ENCODE assay signal across 9 cellular contexts in the genomic region with DNA sequence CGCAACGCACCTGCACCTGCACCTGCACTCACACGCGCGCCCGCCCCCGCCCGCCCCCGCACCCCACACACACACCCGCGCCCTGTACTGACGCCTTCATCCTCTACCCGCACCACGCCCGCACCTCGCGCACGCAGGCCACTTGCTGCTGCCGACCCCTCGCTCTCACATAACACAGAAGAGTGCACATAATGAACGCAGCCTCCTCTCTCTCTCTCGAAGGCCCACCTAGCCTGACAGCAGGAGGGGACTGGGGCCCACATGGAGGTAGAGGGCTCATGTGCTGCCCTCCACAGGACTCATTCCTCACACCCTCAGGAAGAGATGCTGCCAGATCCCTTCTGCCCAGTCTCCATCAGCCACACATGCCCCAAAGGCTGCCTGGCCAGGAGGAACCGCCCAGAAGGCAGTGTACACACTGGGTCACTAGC. TPM values are rescaled to one million over a fixed set of nuclear protein-coding genes. Genes with fewer than 3 reads are reported as not detected.
DNase-seq lines count a peak whose midpoint lies in the region; ATAC-seq, FAIRE-seq and TF ChIP-seq lines count a peak whose summit lies in the region.
"Had no signal": no experiment of that assay in that cellular context is flagged by ENCODE, and none has a peak within 500 bp of the region (broad histone marks: within the 10 kb centered on the region; RNA-seq: fewer than 3 reads in every experiment).

No MANE protein-coding gene starts in this region.

- CTCF ChIA-PET in CD4-positive, alpha-beta T cell (lab: Charles Lee), result no interaction called here
- CTCF ChIA-PET in HepG2 (lab: Yijun Ruan, JAX; ENCODE audit: low intra/inter-chr PET ratio, low total read pairs), result no interaction called here

- H3K9me3 ChIP-seq in CD4-positive, alpha-beta T cell (ENCODE audit: control insufficient read depth, low read length), result no peaks in the 10 kb centered on the region
- H3K9me3 ChIP-seq in HUES64 (ENCODE audit: insufficient read depth, low read depth, low read length) (no peaks in the 10 kb centered on the region), HepG2 (ENCODE audit: low read length) (no peaks in the 10 kb centered on the region), ovary (no peaks in the 10 kb centered on the region)

- H3K4me3 ChIP-seq in HUES64 (ENCODE audit: low read length), result peak overlapping the region; percentile 26
- H3K4me3 ChIP-seq in HepG2 (replicated peaks in 1 of 3; ENCODE audit: insufficient read depth in 1 of 3, low read depth in 2 of 3, low read length in 3 of 3), result no peak overlapping the region
- H3K4me3 ChIP-seq in ovary, result no peak overlapping the region

- no peak for TF ChIP-seq RAD21 in HepG2 (CRISPR knock-in tag; IDR thresholded peaks at IDR 0.05)

- in situ Hi-C loops in HepG2 (cut with HindIII; ENCODE audit: extremely low pct_ligation_motif_present, low pct_unique_long_range_greater_than_20kb), result no loop called here

- H3K4me1 ChIP-seq in HUES64 (ENCODE audit: insufficient read depth, low read length) (no peaks in the 10 kb centered on the region), HepG2 (ENCODE audit: insufficient read depth, low read length) (0 out of 2 replicates have a peak, but pooled peaks cover 4% of the 10 kb centered on the region), ovary (ENCODE audit: insufficient read depth) (no peaks in the 10 kb centered on the region)

- H3K9me3 Mint-ChIP-seq in CD4-positive, alpha-beta T cell, result no peaks in the 10 kb centered on the region
- H3K9me3 Mint-ChIP-seq in activated T-cell treated with anti-CD3 and anti-CD28 coated beads, Interleukin-2, amount 50 U/mL, for 72 hours, result peaks cover 3 to 4% of the 10 kb centered on the region in 2 donors

- DNase-seq in CD4-positive, alpha-beta T cell, result no peak
- no peak for DNase-seq in activated T-cell treated with anti-CD3 and anti-CD28 coated beads, Interleukin-2, amount 50 U/mL, for 72 hours
- DNase-seq in HepG2 (ENCODE audit: low spot score), result no peak
- DNase-seq in SHP77 (lab: John Stamatoyannopoulos, UW), result no peak
- no peak for DNase-seq in ovary

- peaks cover 4% of the 10 kb centered on the region for H3K4me1 Mint-ChIP-seq in CD4-positive, alpha-beta T cell (ENCODE audit: low read depth)
- peaks cover 11% of the 10 kb centered on the region for H3K4me1 Mint-ChIP-seq in activated T-cell treated with anti-CD3 and anti-CD28 coated beads, Interleukin-2, amount 50 U/mL, for 72 hours (ENCODE audit: low read depth)

- H3K4me2 ChIP-seq in HepG2 (ENCODE audit: low read depth, low read length), result no peak overlapping the region

- H3K27me3 ChIP-seq in CD4-positive, alpha-beta T cell (ENCODE audit: control insufficient read depth, insufficient read depth, low read length), result peaks cover 28% of the 10 kb centered on the region
- H3K27me3 ChIP-seq in HUES64 (ENCODE audit: insufficient read depth, low read length), result peaks cover 74% of the 10 kb centered on the region
- H3K27me3 ChIP-seq in HepG2 (ENCODE audit: control insufficient read depth in 1 of 2, insufficient read depth in 2 of 2, low read length in 2 of 2), result peaks cover 9 to 55% of the 10 kb centered on the region in 2 experiments
- no peaks in the 10 kb centered on the region for H3K27me3 ChIP-seq in ovary

- H3K79me2 ChIP-seq in HepG2 (ENCODE audit: insufficient read depth, low read length), result no peaks in the 10 kb centered on the region

- peaks cover 45% of the 10 kb centered on the region for H3K27me3 Mint-ChIP-seq in CD4-positive, alpha-beta T cell
- H3K27me3 Mint-ChIP-seq in activated T-cell treated with anti-CD3 and anti-CD28 coated beads, Interleukin-2, amount 50 U/mL, for 72 hours (ENCODE audit: low read depth), result peaks cover 40% of the 10 kb centered on the region

- ATAC-seq in CD4-positive, alpha-beta T cell (ENCODE audit: poor library complexity), result no peak
- peak in 1 of 2 donors; percentile 15 for ATAC-seq in activated T-cell treated with anti-CD3 and anti-CD28 coated beads, Interleukin-2, amount 50 U/mL, for 72 hours (replicated peaks in 1 of 2)
- ATAC-seq in HepG2 (peak; percentile 20; the same call in 1 of the 3 replicates), GM18873 (IDR thresholded peaks at IDR 0.05; ENCODE audit: low FRiP score, unreplicated experiment) (no peak), GM18907 (IDR thresholded peaks at IDR 0.05; ENCODE audit: unreplicated experiment) (no peak)

- no peak overlapping the region for H2AFZ ChIP-seq in HepG2 (ENCODE audit: low read length)

- H3K4me3 Mint-ChIP-seq in CD4-positive, alpha-beta T cell, result peak overlapping the region; percentile 77
- H3K4me3 Mint-ChIP-seq in activated T-cell treated with anti-CD3 and anti-CD28 coated beads, Interleukin-2, amount 50 U/mL, for 72 hours, result peak overlapping the region; percentile 67 to 90

- H3K27ac ChIP-seq in CD4-positive, alpha-beta T cell (ENCODE audit: low read depth, low read length), result no peak overlapping the region
- H3K27ac ChIP-seq in HUES64 (ENCODE audit: low read depth, low read length) (no peak overlapping the region), HepG2 (ENCODE audit: extremely low read length, insufficient read depth, low read length) (no peak overlapping the region), ovary (no peak overlapping the region)

- POLR2A ChIA-PET in CD4-positive, alpha-beta T cell (lab: Charles Lee), result no interaction called here
- POLR2A ChIA-PET in HepG2 (lab: Yijun Ruan, JAX), result no interaction called here

- H3K36me3 ChIP-seq in HUES64 (ENCODE audit: insufficient read depth, low read length) (no peaks in the 10 kb centered on the region), HepG2 (replicated peaks in 1 of 2; ENCODE audit: control insufficient read depth in 1 of 2, insufficient read depth in 2 of 2, low read length in 2 of 2) (no peaks in the 10 kb centered on the region), ovary (no peaks in the 10 kb centered on the region)

- H3K9ac ChIP-seq in HUES64 (ENCODE audit: low read depth, low read length) (no peak overlapping the region), HepG2 (ENCODE audit: insufficient read depth, low read depth, low read length) (no peak overlapping the region)

- no peaks in the 10 kb centered on the region for H4K20me1 ChIP-seq in HepG2 (ENCODE audit: insufficient read depth, low read length)

- intact Hi-C loops in CD4-positive, alpha-beta T cell (cut with DNase I, micrococcal nuclease), result no loop called here
- intact Hi-C loops in HepG2 (cut with micrococcal nuclease; ENCODE audit: unreplicated experiment) (no loop called here), ovary (cut with DNase I) (no loop called here)

- H3K36me3 Mint-ChIP-seq in CD4-positive, alpha-beta T cell (ENCODE audit: low read depth), result no peaks in the 10 kb centered on the region
- peaks cover 2 to 3% of the 10 kb centered on the region in 2 donors for H3K36me3 Mint-ChIP-seq in activated T-cell treated with anti-CD3 and anti-CD28 coated beads, Interleukin-2, amount 50 U/mL, for 72 hours (ENCODE audit: insufficient read depth in 2 of 2)

- FAIRE-seq in HepG2 (lab: Jason Lieb, UNC), result no peak
- FAIRE-seq: keratinocyte had no signal

- TF ChIP-seq POLR2A in HepG2 (IDR thresholded peaks at IDR 0.05; ENCODE audit: insufficient read depth in 1 of 2, low read depth in 2 of 2, low read length in 2 of 2) (no peak), ovary (IDR thresholded peaks at IDR 0.05) (no peak)

- 4% methylated on average over 19 of the region's 23 CpGs for WGBS in HUES64
- 0% methylated on average over 1 of the region's 23 CpGs for WGBS in HepG2 (ENCODE audit: low lambda C conversion rate)
- WGBS in ovary, 3 donors, result 1 to 2% (median 1%) methylated on average over 20 to 23 of the region's 23 CpGs

- no peak for TF ChIP-seq EP300 in HepG2 (IDR thresholded peaks at IDR 0.05; ENCODE audit: low read depth in 2 of 2, low read length in 2 of 2)
- no peak for TF ChIP-seq EP300 in HepG2 (CRISPR knock-in tag; IDR thresholded peaks at IDR 0.05; ENCODE audit: borderline replicate concordance)
- TF ChIP-seq EP300 in ovary (IDR thresholded peaks at IDR 0.05), result no peak

- no TSS peak for BruUV-seq in HepG2 (replicated peaks; lab: Mats Ljungman, UMichigan)

- H3K27ac Mint-ChIP-seq in CD4-positive, alpha-beta T cell, result no peak overlapping the region
- H3K27ac Mint-ChIP-seq in activated T-cell treated with anti-CD3 and anti-CD28 coated beads, Interleukin-2, amount 50 U/mL, for 72 hours, result no peak overlapping the region

- TF ChIP-seq CTCF in CD4-positive, alpha-beta T cell (IDR thresholded peaks at IDR 0.05), result no peak
- TF ChIP-seq CTCF in HepG2 (CRISPR knock-in tag; IDR thresholded peaks at IDR 0.05), result 0 out of 2 replicates have a peak, but pooled peaks have one; percentile 3
- no peak for TF ChIP-seq CTCF in ovary (IDR thresholded peaks at IDR 0.05)

TF ChIP-seq in HepG2, 621 proteins besides CTCF, POLR2A, EP300 and RAD21 (continues in another document):
- no peak for TF ChIP-seq ZNF619 (CRISPR knock-in tag; IDR thresholded peaks at IDR 0.05)

RNA-seq across cellular contexts. Expression of gene CAMK2B, which starts 0.4 kb away (rescaled TPM):
- total RNA-seq in CD4-positive, alpha-beta T cell, result not detected
- polyA plus RNA-seq in HUES64 (2013, experiment 1 of 2), result 0.10 TPM
- 0.38 TPM for polyA plus RNA-seq in HUES64 (2013, experiment 2 of 2)
- 1 to 10 TPM in 1 of 2 donors, under 1 TPM in 1; 0.86 to 1.4 TPM for total RNA-seq in activated T-cell treated with anti-CD3 and anti-CD28 coated beads, Interleukin-2, amount 50 U/mL, for 72 hours
- total RNA-seq in HepG2 (2016; rRNA removed; fragmentation: Illumina TruSeq; extraction: Trizol), result 0.13 and 0.27 TPM in 2 replicates
- total RNA-seq in HepG2 (2016; cell fraction: cytosol; rRNA removed; fragmentation: Illumina TruSeq; extraction: Trizol; ENCODE audit: low read depth), result not detected in 2 replicates
- total RNA-seq in HepG2 (2016; cell fraction: insoluble cytoplasmic fraction; rRNA removed; fragmentation: Illumina TruSeq; extraction: Trizol), result 0.06 and 0.19 TPM in 2 replicates
- total RNA-seq in HepG2 (2016; cell fraction: membrane; rRNA removed; fragmentation: Illumina TruSeq; extraction: Trizol), result 0.21 TPM in 1 of 2 replicates, not detected in the other
- 0.09 TPM in 1 of 2 replicates, not detected in the other for total RNA-seq in HepG2 (2016; cell fraction: nucleus; rRNA removed; fragmentation: Illumina TruSeq; extraction: Trizol)
- 0.20 and 0.48 TPM in 2 replicates for polyA plus RNA-seq in HepG2 (2011; rRNA removed)
- polyA plus RNA-seq in HepG2 (2011; cell fraction: cytosol; rRNA removed), result 0.09 and 0.39 TPM in 2 replicates
- 0.10 and 0.19 TPM in 2 replicates for polyA plus RNA-seq in HepG2 (2011; cell fraction: nucleus; rRNA removed)
- 0.09 TPM in 1 of 2 replicates, not detected in the other for polyA plus RNA-seq in HepG2 (2012)
- 0.18 TPM in 1 of 2 replicates, not detected in the other for polyA plus RNA-seq in HepG2 (2016; cell fraction: cytosol; fragmentation: Illumina TruSeq; extraction: Trizol; ENCODE audit: low read depth)
- 0.43 and 0.62 TPM in 2 replicates for polyA plus RNA-seq in HepG2 (2016; cell fraction: insoluble cytoplasmic fraction; fragmentation: Illumina TruSeq; extraction: Trizol; ENCODE audit: low read depth)
- 0.30 TPM in 1 of 2 replicates, not detected in the other for polyA plus RNA-seq in HepG2 (2016; cell fraction: membrane; fragmentation: Illumina TruSeq; extraction: Trizol; ENCODE audit: low read depth)
- polyA plus RNA-seq in HepG2 (2016; cell fraction: nucleus; fragmentation: Illumina TruSeq; extraction: Trizol; ENCODE audit: insufficient read depth, low read depth), result not detected in 2 replicates
- 0.04 and 0.56 TPM in 2 replicates for polyA minus RNA-seq in HepG2 (2011; rRNA and poly(A)+ RNA removed; ENCODE audit: low replicate concordance)
- polyA minus RNA-seq in HepG2 (2011; cell fraction: cytosol; rRNA and poly(A)+ RNA removed), result not detected in 2 replicates
- polyA minus RNA-seq in HepG2 (2011; cell fraction: nucleus; rRNA and poly(A)+ RNA removed), result not detected in 2 replicates
- total RNA-seq in ovary, result 1 to 10 TPM in 1 of 7 donors, under 1 TPM in 4, not detected in 2; 0.24 to 1.4 (median 0.45) TPM
- polyA plus RNA-seq in ovary, result under 1 TPM; 0.22 to 0.48 TPM
